Comparison of ENCODE assay signal across 7 cellular contexts in genomic region chr14:71321556-71322315, GRCh38. TPM values are rescaled to one million over a fixed set of nuclear protein-coding genes. Genes with fewer than 3 reads are reported as not detected.
DNase-seq lines count a peak whose midpoint lies in the region; ATAC-seq lines count a peak whose summit lies in the region.

No MANE protein-coding gene starts in this region.

- ATAC-seq in T-helper 17 cell (no peak), esophagus mucosa (peak; percentile 53), GM18870 (IDR thresholded peaks at IDR 0.05; ENCODE audit: unreplicated experiment) (no peak)
- ATAC-seq in naive thymus-derived CD8-positive, alpha-beta T cell, result no peak

- DNase-seq in ELR (ENCODE audit: low read depth) (peak; percentile 84), MG63 (peak; percentile 1), T-helper 17 cell (no peak)
- no peak for DNase-seq in naive thymus-derived CD8-positive, alpha-beta T cell
- no peak for DNase-seq in effector CD8-positive, alpha-beta T cell (lab: John Stamatoyannopoulos, UW)

- H3K27ac Mint-ChIP-seq in T-helper 17 cell, result peak overlapping the region; percentile 93
- H3K27ac Mint-ChIP-seq in naive thymus-derived CD8-positive, alpha-beta T cell, result peak overlapping the region; percentile 82 to 94 (median 93)

- no peaks in the 10 kb centered on the region for H3K9me3 ChIP-seq in MG63
- H3K9me3 ChIP-seq in T-helper 17 cell (ENCODE audit: control insufficient read depth, low read length, poor library complexity, severe bottlenecking), result no peaks in the 10 kb centered on the region

- peaks cover 45% of the 10 kb centered on the region for H3K4me1 Mint-ChIP-seq in T-helper 17 cell
- peaks cover 36 to 59% (median 56%) of the 10 kb centered on the region in 4 donors for H3K4me1 Mint-ChIP-seq in naive thymus-derived CD8-positive, alpha-beta T cell

- H3K27me3 ChIP-seq in MG63, result no peaks in the 10 kb centered on the region

- peak overlapping the region; percentile 92 for H3K4me3 Mint-ChIP-seq in T-helper 17 cell
- peak overlapping the region; percentile 88 to 96 (median 92) for H3K4me3 Mint-ChIP-seq in naive thymus-derived CD8-positive, alpha-beta T cell

- POLR2A ChIA-PET in naive thymus-derived CD8-positive, alpha-beta T cell (lab: Charles Lee), result interaction anchor here (0.8 to 1.5 kb wide), 5 partner anchors 9 to 233 kb away, joined by 3 to 6 read pairs (median 4); no protein-coding TSS in a partner anchor

- H3K27me3 Mint-ChIP-seq in T-helper 17 cell, result no peaks in the 10 kb centered on the region
- H3K27me3 Mint-ChIP-seq in naive thymus-derived CD8-positive, alpha-beta T cell, result peaks cover 0 to 3% (median 0%) of the 10 kb centered on the region in 5 donors

- no peaks in the 10 kb centered on the region for H3K36me3 Mint-ChIP-seq in T-helper 17 cell (ENCODE audit: low read depth)
- H3K36me3 Mint-ChIP-seq in naive thymus-derived CD8-positive, alpha-beta T cell, result no peaks in the 10 kb centered on the region

- no peaks in the 10 kb centered on the region for H3K36me3 ChIP-seq in MG63

- H3K9me3 Mint-ChIP-seq in naive thymus-derived CD8-positive, alpha-beta T cell, result no peaks in the 10 kb centered on the region

- H3K4me3 ChIP-seq in MG63, result peak overlapping the region; percentile 63

RNA-seq across cellular contexts. Expression of gene SIPA1L1, which starts 1.5 kb away (rescaled TPM):
- total RNA-seq in MG63 (2014; rRNA removed; shearing (Covaris generic); ENCODE audit: low replicate concordance), result 3.0 TPM in 2 replicates
- total RNA-seq in T-helper 17 cell (10 to 100 TPM; 47.0 to 52.3 TPM), esophagus mucosa (36.1 TPM)
- total RNA-seq in naive thymus-derived CD8-positive, alpha-beta T cell, result 10 to 100 TPM; 35.9 to 39.7 TPM
- 10 to 100 TPM; 10.4 to 18.6 (median 11.7) TPM for polyA plus RNA-seq in naive thymus-derived CD8-positive, alpha-beta T cell

Comparison
In these comparisons a context has a peak if more than half of its experiments do, and no peak if none do; other contexts are left out.
1. DNase-seq: peak in ELR (single experiment) and MG63 (single experiment); none in T-helper 17 cell (0 of 3), naive thymus-derived CD8-positive, alpha-beta T cell (0 of 10) and effector CD8-positive, alpha-beta T cell (single experiment).